Comparison of ENCODE assay signal across 8 cellular contexts in the genomic region with DNA sequence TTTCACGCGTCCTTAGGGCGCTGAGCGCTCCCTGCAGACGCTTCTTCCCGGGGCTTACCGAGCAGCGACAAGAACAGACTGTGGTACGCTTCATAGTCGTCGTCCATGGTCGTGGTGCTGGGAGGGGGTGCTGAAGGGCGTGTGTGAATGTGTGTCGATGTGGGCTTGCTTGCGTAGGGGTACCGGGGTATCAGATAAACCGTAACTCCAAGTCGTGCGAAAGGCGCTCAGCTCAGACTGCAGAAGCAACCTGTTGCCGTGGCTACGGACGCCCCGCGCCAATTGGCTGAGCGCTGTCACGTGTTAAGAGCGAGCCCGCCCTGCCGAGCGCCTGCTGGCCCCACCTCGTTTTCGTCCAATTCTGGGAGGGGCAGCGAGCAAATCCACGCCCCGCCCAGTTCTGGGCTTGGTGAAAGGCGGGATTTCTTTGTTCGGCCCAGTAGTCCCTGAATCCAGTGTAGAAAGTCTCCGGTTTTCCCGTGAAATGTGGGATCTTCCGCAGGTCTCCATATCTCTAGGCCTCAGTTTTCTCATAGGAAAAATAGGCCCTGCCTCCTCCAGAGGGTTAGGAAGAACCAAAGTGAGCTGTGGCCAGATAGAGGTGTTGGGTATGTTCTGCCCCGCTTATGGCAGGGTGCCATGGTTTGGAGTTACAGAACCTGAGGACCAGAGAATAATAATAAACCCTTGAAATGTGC. TPM values are rescaled to one million over a fixed set of nuclear protein-coding genes. Genes with fewer than 3 reads are reported as not detected.
DNase-seq lines count a peak whose midpoint lies in the region; ATAC-seq and TF ChIP-seq lines count a peak whose summit lies in the region.

EFCAB12 (minus strand) TSS at position 255 of the 698 bp plus-strand sequence; CDS start at position 107, 148 bp downstream.

- ATAC-seq in GM21825 (IDR thresholded peaks at IDR 0.05; ENCODE audit: unreplicated experiment) (peak; percentile 77), heart right ventricle (peak; percentile 95 to 100 (median 98))

- H3K36me3 ChIP-seq in MM.1S (replicated peaks; ENCODE audit: insufficient read depth, low read length) (peaks cover 14% of the 10 kb centered on the region; the same call in 1 of the 2 replicates), heart right ventricle (peaks cover 0 to 40% (median 27%) of the 10 kb centered on the region in 9 donors), tibial artery (peaks cover 18 to 32% (median 31%) of the 10 kb centered on the region in 3 donors)

- H3K27me3 ChIP-seq in MM.1S (replicated peaks; ENCODE audit: insufficient read depth, low read length) (no peaks in the 10 kb centered on the region), heart right ventricle (no peaks in the 10 kb centered on the region), tibial artery (peaks cover 0 to 8% of the 10 kb centered on the region in 2 donors)

- H3K79me2 ChIP-seq in MM.1S (ENCODE audit: low read length): 0 out of 2 replicates have a peak, but pooled peaks cover 4% of the 10 kb centered on the region

- H3K9me3 ChIP-seq in MM.1S (replicated peaks; ENCODE audit: insufficient read depth, low read length) (no peaks in the 10 kb centered on the region), heart right ventricle (no peaks in the 10 kb centered on the region), tibial artery (no peaks in the 10 kb centered on the region)

- H3K9ac ChIP-seq in MM.1S (ENCODE audit: low read length): peak within 1 kb of the TSS; percentile 8; the same call in 1 of the 2 replicates

- H3K27ac Mint-ChIP-seq in T-helper 1 cell treated with Interleukin-12 subunit alpha and Interleukin-12 subunit beta and Interleukin-4 antibody, amounts not matched to agents 30 μg/mL and 1 μg/mL, for 36 hours: peak within 1 kb of the TSS; percentile 27

- no peaks in the 10 kb centered on the region for H3K9me2 ChIP-seq in MM.1S (replicated peaks; ENCODE audit: insufficient read depth, low read length)

- H3K4me1 ChIP-seq in MM.1S (ENCODE audit: low read length) (peaks cover 12% of the 10 kb centered on the region; the same call in 1 of the 2 replicates), heart right ventricle (peaks cover 0 to 18% (median 13%) of the 10 kb centered on the region in 9 donors), tibial artery (peaks cover 0 to 14% (median 9%) of the 10 kb centered on the region in 4 donors)

- peaks cover 14% of the 10 kb centered on the region for H3F3A ChIP-seq in MM.1S (ENCODE audit: insufficient read depth, low read length)

- H3K27ac ChIP-seq in MM.1S (ENCODE audit: low read length): peak within 1 kb of the TSS; percentile 27; the same call in 1 of the 2 replicates
- H3K27ac ChIP-seq in heart right ventricle: peak within 1 kb of the TSS in 6 of 10 donors; percentile 4 to 80 (median 69)
- peak within 1 kb of the TSS; percentile 17 to 73 for H3K27ac ChIP-seq in tibial artery

- H3K4me2 ChIP-seq in MM.1S (ENCODE audit: low read depth, low read length): peak within 1 kb of the TSS; percentile 90

- H3K4me3 ChIP-seq in MM.1S (ENCODE audit: low read length) (peak within 1 kb of the TSS; percentile 60), heart right ventricle (peak within 1 kb of the TSS; percentile 14 to 74 (median 56)), tibial artery (peak within 1 kb of the TSS; percentile 45 to 58)

- no peak for TF ChIP-seq CTCF in MM.1S (IDR thresholded peaks at IDR 0.05; ENCODE audit: low read length)
- TF ChIP-seq CTCF in heart right ventricle (IDR thresholded peaks at IDR 0.05): peak in 1 of 9 donors; percentile 17
- no peak for TF ChIP-seq CTCF in tibial artery (IDR thresholded peaks at IDR 0.05)

- 2 to 3% methylated on average over 42 of the region's 42 CpGs for WGBS in heart right ventricle, 2 donors

- intact Hi-C loops in heart right ventricle (cut with DNase I): no loop called here
- intact Hi-C loops in tibial artery (cut with DNase I; ENCODE audit: low total_unique reads): no loop called here

- H3K4me1 Mint-ChIP-seq in T-helper 1 cell treated with Interleukin-12 subunit alpha and Interleukin-12 subunit beta and Interleukin-4 antibody, amounts not matched to agents 30 μg/mL and 1 μg/mL, for 36 hours (ENCODE audit: low read depth): peaks cover 32% of the 10 kb centered on the region

- H3K9me3 Mint-ChIP-seq in T-helper 1 cell treated with Interleukin-12 subunit alpha and Interleukin-12 subunit beta and Interleukin-4 antibody, amounts not matched to agents 30 μg/mL and 1 μg/mL, for 36 hours: no peaks in the 10 kb centered on the region

- peaks cover 12% of the 10 kb centered on the region for H3K27me3 Mint-ChIP-seq in T-helper 1 cell treated with Interleukin-12 subunit alpha and Interleukin-12 subunit beta and Interleukin-4 antibody, amounts not matched to agents 30 μg/mL and 1 μg/mL, for 36 hours (ENCODE audit: low read depth)

- no peaks in the 10 kb centered on the region for H4K20me1 ChIP-seq in MM.1S (ENCODE audit: insufficient read depth, low read length)

- H2AFZ ChIP-seq in MM.1S (ENCODE audit: low read length): peak within 1 kb of the TSS; percentile 27

- H3K4me3 Mint-ChIP-seq in T-helper 1 cell treated with Interleukin-12 subunit alpha and Interleukin-12 subunit beta and Interleukin-4 antibody, amounts not matched to agents 30 μg/mL and 1 μg/mL, for 36 hours: peak within 1 kb of the TSS; percentile 70

- DNase-seq in DMS79 (lab: John Stamatoyannopoulos, UW) (peak; percentile 89), MM.1S (peak; percentile 90), amniotic stem cell (lab: John Stamatoyannopoulos, UW) (peak; percentile 81), heart right ventricle (peak; percentile 96), pons (ENCODE audit: low spot score) (peak; percentile 96), tibial artery (peak; percentile 96 to 97)

- peaks cover 18% of the 10 kb centered on the region for H3K36me3 Mint-ChIP-seq in T-helper 1 cell treated with Interleukin-12 subunit alpha and Interleukin-12 subunit beta and Interleukin-4 antibody, amounts not matched to agents 30 μg/mL and 1 μg/mL, for 36 hours (ENCODE audit: low read depth)

RNA-seq across cellular contexts. Expression of gene EFCAB12, which starts in this region (rescaled TPM):
- total RNA-seq in heart right ventricle: under 1 TPM in 4 of 10 donors, not detected in 6; 0.15 to 0.23 (median 0.16) TPM
- under 1 TPM in 1 of 2 donors, not detected in 1; 0.10 TPM for polyA plus RNA-seq in heart right ventricle

Comparison
In these comparisons a context has a peak if more than half of its experiments do, and no peak if none do; other contexts are left out.
1. Peak in every context shown above with its lines: DNase-seq, ATAC-seq, H3K4me3 ChIP-seq and H3K27ac ChIP-seq.
2. Peak in DNase-seq, ATAC-seq, H3K4me3 ChIP-seq and H3K27ac ChIP-seq in heart right ventricle; RNA of the gene not detected or under 1 TPM.